ENCODE assay signal across 7 cellular contexts in the genomic region with DNA sequence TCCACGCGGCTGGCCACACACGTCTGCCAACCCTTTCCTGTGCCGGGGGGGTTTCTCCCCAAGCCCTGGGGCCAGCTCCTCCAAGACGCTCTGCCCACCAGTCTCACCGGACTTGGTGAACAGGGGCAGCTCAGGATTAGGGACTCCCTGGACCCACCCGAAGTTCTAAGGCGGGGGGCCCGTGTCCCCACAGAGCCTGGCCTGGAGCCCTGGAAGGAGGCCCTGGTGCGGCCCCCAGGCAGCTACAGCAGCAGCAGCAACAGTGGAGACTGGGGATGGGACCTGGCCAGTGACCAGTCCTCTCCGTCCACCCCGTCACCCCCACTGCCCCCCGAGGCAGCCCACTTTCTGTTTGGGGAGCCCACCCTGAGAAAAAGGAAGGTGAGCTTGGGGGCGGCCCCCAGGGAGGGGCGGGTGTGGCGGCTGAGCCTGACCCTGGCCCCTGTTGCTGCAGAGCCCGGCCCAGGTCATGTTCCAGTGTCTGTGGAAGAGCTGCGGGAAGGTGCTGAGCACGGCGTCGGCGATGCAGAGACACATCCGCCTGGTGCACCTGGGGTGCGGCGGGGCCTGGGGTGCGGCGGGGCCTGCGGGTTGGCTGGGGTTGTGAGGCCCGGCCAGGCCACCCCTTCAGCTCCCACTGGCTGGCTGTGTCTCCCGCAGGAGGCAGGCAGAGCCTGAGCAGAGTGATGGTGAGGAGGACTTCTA. TPM values are rescaled to one million over a fixed set of nuclear protein-coding genes. Genes with fewer than 3 reads are reported as not detected.
A peak's percentile ranks its signal among the peaks of the same experiment; 100 is the strongest.
DNase-seq lines count a peak whose midpoint lies in the region; ATAC-seq and TF ChIP-seq lines count a peak whose summit lies in the region.
"Had no signal": no experiment of that assay in that cellular context is flagged by ENCODE, and none has a peak within 500 bp of the region (broad histone marks: within the 10 kb centered on the region; RNA-seq: fewer than 3 reads in every experiment).

No MANE protein-coding gene starts in this region.

- H3K9me3 Mint-ChIP-seq in activated CD4-positive, alpha-beta T cell treated with anti-CD3 and anti-CD28 coated beads, Interleukin-2, amount 10 ng/mL, durations not matched to agents 7 days and 5 days, result no peaks in the 10 kb centered on the region

- H3K36me3 ChIP-seq in heart right ventricle, result peaks cover 0 to 58% (median 25%) of the 10 kb centered on the region in 9 donors
- H3K36me3 ChIP-seq in tibial nerve, result peaks cover 0 to 48% (median 4%) of the 10 kb centered on the region in 3 donors

- H3K27me3 Mint-ChIP-seq in activated CD4-positive, alpha-beta T cell treated with anti-CD3 and anti-CD28 coated beads, Interleukin-2, amount 10 ng/mL, durations not matched to agents 7 days and 5 days, result no peaks in the 10 kb centered on the region

- no peak for TF ChIP-seq EP300 in tibial nerve (IDR thresholded peaks at IDR 0.05)

- CTCF ChIA-PET in activated CD4-positive, alpha-beta T cell treated with anti-CD3 and anti-CD28 coated beads, Interleukin-2, amount 10 ng/mL, durations not matched to agents 7 days and 5 days (lab: Charles Lee), result interaction anchor here (1.2 to 1.5 kb wide), 3 partner anchors 14 to 16 kb away, joined by 3 to 5 read pairs (median 4); no protein-coding TSS in a partner anchor

- H3K36me3 Mint-ChIP-seq in activated CD4-positive, alpha-beta T cell treated with anti-CD3 and anti-CD28 coated beads, Interleukin-2, amount 10 ng/mL, durations not matched to agents 7 days and 5 days (ENCODE audit: low read depth), result peaks cover 9% of the 10 kb centered on the region

- DNase-seq in activated CD4-positive, alpha-beta T cell treated with anti-CD3 and anti-CD28 coated beads, Interleukin-2, amount 10 ng/mL, durations not matched to agents 7 days and 5 days, result no peak
- DNase-seq in activated CD4-positive, alpha-beta T cell treated with anti-CD3 and anti-CD28 coated beads for 4 hours, result no peak
- DNase-seq in heart right ventricle (no peak), tibial nerve (ENCODE audit: low spot score in 2 of 2) (no peak)
- DNase-seq: SIG-M5 had no signal

- H3K27ac ChIP-seq in heart right ventricle (peak overlapping the region in 9 of 10 donors; percentile 84 to 96 (median 92)), tibial nerve (peak overlapping the region; percentile 94 to 99 (median 96))

- no peaks in the 10 kb centered on the region for H3K4me1 Mint-ChIP-seq in activated CD4-positive, alpha-beta T cell treated with anti-CD3 and anti-CD28 coated beads, Interleukin-2, amount 10 ng/mL, durations not matched to agents 7 days and 5 days

- H3K4me3 ChIP-seq in heart right ventricle (peak overlapping the region in 9 of 10 donors; percentile 60 to 86 (median 71)), tibial nerve (peak overlapping the region in 1 of 4 donors; percentile 92)

- H3K27ac Mint-ChIP-seq in activated CD4-positive, alpha-beta T cell treated with anti-CD3 and anti-CD28 coated beads, Interleukin-2, amount 10 ng/mL, durations not matched to agents 7 days and 5 days, result peak overlapping the region; percentile 25

- H3K4me3 Mint-ChIP-seq in activated CD4-positive, alpha-beta T cell treated with anti-CD3 and anti-CD28 coated beads, Interleukin-2, amount 10 ng/mL, durations not matched to agents 7 days and 5 days, result no peak overlapping the region

- no peak for TF ChIP-seq POLR2A in tibial nerve (IDR thresholded peaks at IDR 0.05)

- H3K27me3 ChIP-seq in heart right ventricle (peaks cover 0 to 12% (median 0%) of the 10 kb centered on the region in 7 donors), tibial nerve (no peaks in the 10 kb centered on the region)

- 80 to 83% methylated on average over 30 of the region's 30 CpGs for WGBS in heart right ventricle, 2 donors
- WGBS in tibial nerve, 2 donors, result 62 to 69% methylated on average over 19 to 21 of the region's 30 CpGs

- no peaks in the 10 kb centered on the region for H3K9me3 ChIP-seq in heart right ventricle
- H3K9me3 ChIP-seq in tibial nerve, result no peaks in the 10 kb centered on the region

- no peak for ATAC-seq in heart right ventricle
- ATAC-seq in esophagus mucosa, result no peak
- ATAC-seq in GM21723 (IDR thresholded peaks at IDR 0.05; ENCODE audit: unreplicated experiment), result no peak

- intact Hi-C loops in heart right ventricle (cut with DNase I), result no loop called here

- POLR2A ChIA-PET in activated CD4-positive, alpha-beta T cell treated with anti-CD3 and anti-CD28 coated beads, Interleukin-2, amount 10 ng/mL, durations not matched to agents 7 days and 5 days (lab: Charles Lee), result no interaction called here

- H3K4me1 ChIP-seq in heart right ventricle (peaks cover 31 to 51% (median 38%) of the 10 kb centered on the region in 9 donors), tibial nerve (peaks cover 0 to 66% (median 29%) of the 10 kb centered on the region in 4 donors)

- no peak for TF ChIP-seq CTCF in heart right ventricle (IDR thresholded peaks at IDR 0.05)
- no peak for TF ChIP-seq CTCF in tibial nerve (IDR thresholded peaks at IDR 0.05)

RNA-seq across cellular contexts. Expression of a gene that starts 2.3 kb away (rescaled TPM):
- total RNA-seq in activated CD4-positive, alpha-beta T cell treated with anti-CD3 and anti-CD28 coated beads, Interleukin-2, amount 10 ng/mL, durations not matched to agents 7 days and 5 days, result 100 to 1,000 TPM; 105 to 129 TPM
- total RNA-seq in heart right ventricle (10 to 100 TPM; 64.4 to 85.3 (median 76.8) TPM), tibial nerve (100 to 1,000 TPM in 1 of 4 donors, 10 to 100 TPM in 3; 71.5 to 126 (median 72.5) TPM), esophagus mucosa (60.9 TPM)
- polyA plus RNA-seq in heart right ventricle, result 100 to 1,000 TPM in 1 of 2 donors, 10 to 100 TPM in 1; 36.3 to 114 TPM

RNA-seq across cellular contexts. Expression of a gene that starts 5.4 kb away (rescaled TPM):
- total RNA-seq in activated CD4-positive, alpha-beta T cell treated with anti-CD3 and anti-CD28 coated beads, Interleukin-2, amount 10 ng/mL, durations not matched to agents 7 days and 5 days, result 100 to 1,000 TPM; 253 to 302 TPM
- total RNA-seq in heart right ventricle (1 to 10 TPM in 9 of 10 donors, under 1 TPM in 1; 0.79 to 4.1 (median 2.7) TPM), tibial nerve (10 to 100 TPM; 11.4 to 51.9 (median 17.6) TPM), esophagus mucosa (5.1 TPM)
- 10 to 100 TPM in 1 of 2 donors, 1 to 10 TPM in 1; 4.9 to 15.7 TPM for polyA plus RNA-seq in heart right ventricle

RNA-seq across cellular contexts. Expression of a gene that starts 34.0 kb away (rescaled TPM):
- 10 to 100 TPM; 37.3 to 43.3 TPM for total RNA-seq in activated CD4-positive, alpha-beta T cell treated with anti-CD3 and anti-CD28 coated beads, Interleukin-2, amount 10 ng/mL, durations not matched to agents 7 days and 5 days
- total RNA-seq in heart right ventricle (10 to 100 TPM; 11.8 to 21.7 (median 14.7) TPM), tibial nerve (10 to 100 TPM; 27.5 to 70.8 (median 40.9) TPM), esophagus mucosa (11.1 TPM)
- 10 to 100 TPM; 26.5 to 44.7 TPM for polyA plus RNA-seq in heart right ventricle

RNA-seq across cellular contexts. Expression of a gene that starts 34.1 kb away (rescaled TPM):
- total RNA-seq in activated CD4-positive, alpha-beta T cell treated with anti-CD3 and anti-CD28 coated beads, Interleukin-2, amount 10 ng/mL, durations not matched to agents 7 days and 5 days, result 10 to 100 TPM; 52.7 to 64.5 TPM
- total RNA-seq in heart right ventricle, result 10 to 100 TPM; 34.9 to 51.6 (median 38.8) TPM
- 10 to 100 TPM; 43.2 to 59.1 TPM for polyA plus RNA-seq in heart right ventricle
- 10 to 100 TPM; 36.9 to 71.1 (median 50.9) TPM for total RNA-seq in tibial nerve
- total RNA-seq in esophagus mucosa, result 31.1 TPM

RNA-seq across cellular contexts. Expression of a gene that starts 45.4 kb away (rescaled TPM):
- total RNA-seq in activated CD4-positive, alpha-beta T cell treated with anti-CD3 and anti-CD28 coated beads, Interleukin-2, amount 10 ng/mL, durations not matched to agents 7 days and 5 days, result 1 to 10 TPM in 1 of 2 experiments, not detected in 1; 1.0 TPM
- total RNA-seq in heart right ventricle (1 to 10 TPM in 4 of 10 donors, under 1 TPM in 6; 0.26 to 5.1 (median 0.57) TPM), tibial nerve (10 to 100 TPM in 3 of 4 donors, 1 to 10 TPM in 1; 8.0 to 61.2 (median 35.9) TPM), esophagus mucosa (4.5 TPM)
- 10 to 100 TPM; 11.7 to 12.5 TPM for polyA plus RNA-seq in heart right ventricle

Comparison
In these comparisons a context has a peak if more than half of its experiments do, and no peak if none do; other contexts are left out.
1. RNA of a gene that starts 5.4 kb away (total RNA-seq): 253 to 302 TPM in activated CD4-positive, alpha-beta T cell treated with anti-CD3 and anti-CD28 coated beads, Interleukin-2, amount 10 ng/mL, durations not matched to agents 7 days and 5 days; 11.4 to 51.9 TPM in tibial nerve, 5.1 TPM in esophagus mucosa (single experiment) and 0.79 to 4.1 TPM in heart right ventricle; every median in the first group is over 4 times any median in the second.